10 cellular contexts compared by ENCODE assay signal in genomic region chr4:102761902-102762301, GRCh38. TPM values are rescaled to one million over a fixed set of nuclear protein-coding genes. Genes with fewer than 3 reads are reported as not detected.
A peak's percentile ranks its signal among the peaks of the same experiment; 100 is the strongest.
DNase-seq lines count a peak whose midpoint lies in the region; ATAC-seq and TF ChIP-seq lines count a peak whose summit lies in the region.
"Had no signal": no experiment of that assay in that cellular context is flagged by ENCODE, and none has a peak within 500 bp of the region (broad histone marks: within the 10 kb centered on the region; RNA-seq: fewer than 3 reads in every experiment).

No MANE protein-coding gene starts in this region.

- H3K4me3 ChIP-seq in SK-N-SH (ENCODE audit: low read depth in 2 of 2, low read length in 1 of 2), result no peak overlapping the region
- peak overlapping the region; percentile 95; the same call in 1 of the 2 replicates for H3K4me3 ChIP-seq in PC-3 (ENCODE audit: low read length)
- peak overlapping the region; percentile 78 to 88 for H3K4me3 ChIP-seq in gastroesophageal sphincter
- peak overlapping the region; percentile 78 to 99 (median 83) for H3K4me3 ChIP-seq in gastrocnemius medialis
- H3K4me3 ChIP-seq in upper lobe of left lung, result peak overlapping the region in 2 of 4 donors; percentile 68 to 88

- H4K20me1 ChIP-seq in SK-N-SH (ENCODE audit: insufficient read depth) (no peaks in the 10 kb centered on the region), PC-3 (ENCODE audit: low read length) (0 out of 2 replicates have a peak, but pooled peaks cover 3% of the 10 kb centered on the region)

- H2AFZ ChIP-seq in SK-N-SH (ENCODE audit: low read depth) (peak overlapping the region; percentile 90; the same call in 1 of the 2 replicates), PC-3 (ENCODE audit: low read length) (peak overlapping the region; percentile 99)

- BruUV-seq in PC-3 (replicated peaks; lab: Mats Ljungman, UMichigan), result no TSS peak

- TF ChIP-seq EP300 in SK-N-SH (IDR thresholded peaks at IDR 0.05; ENCODE audit: borderline replicate concordance in 1 of 2, low read depth in 1 of 2, low read length in 1 of 2) (no peak), gastroesophageal sphincter (IDR thresholded peaks at IDR 0.05) (no peak), upper lobe of left lung (IDR thresholded peaks at IDR 0.05) (no peak)

- TF ChIP-seq POLR2A in gastroesophageal sphincter (IDR thresholded peaks at IDR 0.05) (no peak), gastrocnemius medialis (IDR thresholded peaks at IDR 0.05) (no peak), upper lobe of left lung (IDR thresholded peaks at IDR 0.05) (no peak)

- H3K27ac ChIP-seq in SK-N-SH (ENCODE audit: low read depth in 2 of 2, low read length in 1 of 2) (no peak overlapping the region), PC-3 (ENCODE audit: low read length) (no peak overlapping the region), gastroesophageal sphincter (no peak overlapping the region), gastrocnemius medialis (no peak overlapping the region), upper lobe of left lung (no peak overlapping the region)

- no peak for ATAC-seq in SK-N-SH treated with all-trans-retinoic acid at 6 μM for 48 hours
- no peak for ATAC-seq in PC-3
- ATAC-seq in gastroesophageal sphincter, result no peak
- no peak for ATAC-seq in gastrocnemius medialis
- ATAC-seq in upper lobe of left lung (ENCODE audit: low FRiP score in 2 of 2), result no peak

- no peak overlapping the region for H3K9ac ChIP-seq in SK-N-SH
- H3K9ac ChIP-seq in PC-3 (ENCODE audit: low read length), result no peak overlapping the region

- H3K4me2 ChIP-seq in SK-N-SH (no peak overlapping the region), PC-3 (ENCODE audit: low read length) (peak overlapping the region; percentile 99)

- H3K9me3 ChIP-seq in SK-N-SH, result no peaks in the 10 kb centered on the region
- H3K9me3 ChIP-seq in PC-3 (ENCODE audit: low read length), result no peaks in the 10 kb centered on the region
- no peaks in the 10 kb centered on the region for H3K9me3 ChIP-seq in gastroesophageal sphincter
- H3K9me3 ChIP-seq in gastrocnemius medialis, result no peaks in the 10 kb centered on the region
- H3K9me3 ChIP-seq in upper lobe of left lung, result no peaks in the 10 kb centered on the region
- H3K9me3 ChIP-seq: body of pancreas, tibial nerve had no signal

- 93% methylated on average over 14 of the region's 14 CpGs for WGBS in SK-N-SH (ENCODE audit: low lambda C conversion rate)
- WGBS in gastroesophageal sphincter (ENCODE audit: low coverage in 1 of 2), 2 donors, result 57 to 71% methylated on average over 6 to 8 of the region's 14 CpGs
- whole genome bisulfite sequencing in upper lobe of left lung, 2 donors, result 81 to 88% methylated on average over 14 of the region's 14 CpGs

- H3K4me1 ChIP-seq in SK-N-SH (ENCODE audit: control insufficient read depth in 1 of 2, insufficient read depth in 2 of 2, low read depth in 1 of 2, low read length in 1 of 2) (peaks cover 0 to 11% of the 10 kb centered on the region in 2 experiments; a peak in 1 of 4 replicates), PC-3 (ENCODE audit: insufficient read depth, low read length) (peaks cover 26% of the 10 kb centered on the region; the same call in 1 of the 2 replicates), gastroesophageal sphincter (peaks cover 0 to 26% (median 5%) of the 10 kb centered on the region in 3 donors), gastrocnemius medialis (peaks cover 5 to 19% of the 10 kb centered on the region in 2 donors), upper lobe of left lung (peaks cover 3 to 32% (median 17%) of the 10 kb centered on the region in 4 donors)

- no peak for TF ChIP-seq RAD21 in SK-N-SH (IDR thresholded peaks at IDR 0.05; ENCODE audit: low read length)

- H3K79me2 ChIP-seq in SK-N-SH (ENCODE audit: insufficient read depth) (peaks cover 32% of the 10 kb centered on the region; the same call in 1 of the 2 replicates), PC-3 (ENCODE audit: low read length) (peaks cover 36% of the 10 kb centered on the region)

- H3K9me2 ChIP-seq in SK-N-SH, result no peaks in the 10 kb centered on the region
- no peaks in the 10 kb centered on the region for H3K9me2 ChIP-seq in PC-3 (replicated peaks; ENCODE audit: low read length)

- DNase-seq in SK-N-SH (no peak), PC-3 (no peak), gastrocnemius medialis (no peak), upper lobe of left lung (no peak), NK-92 (lab: John Stamatoyannopoulos, UW; ENCODE audit: unreplicated experiment) (no peak), NCI-H2107 treated with DMSO at 0.1 percent for 48 hours (lab: John Stamatoyannopoulos, UW; ENCODE audit: unreplicated experiment) (no peak)
- DNase-seq: body of pancreas had no signal

- intact Hi-C loops in PC-3 (cut with micrococcal nuclease) (loop anchor here (2.0 kb wide), 1 partner anchor 63 kb away; no protein-coding TSS in a partner anchor), gastrocnemius medialis (cut with DNase I; ENCODE audit: low total_unique reads) (loop anchor here (2.0 to 5.0 kb wide), 4 partner anchors 31 to 250 kb away; partner anchors contain the start of gene CISD2)

- CTCF ChIA-PET in SK-N-SH (lab: Yijun Ruan, JAX), result interaction anchor here (1.1 to 1.7 kb wide), 2 partner anchors 141 to 261 kb away, joined by 3 read pairs; no protein-coding TSS in a partner anchor
- CTCF ChIA-PET in PC-3 (lab: Charles Lee), result no interaction called here

- H3F3A ChIP-seq in SK-N-SH (replicated peaks; ENCODE audit: insufficient read depth), result no peaks in the 10 kb centered on the region
- H3F3A ChIP-seq in PC-3 (ENCODE audit: low read length, unreplicated experiment), result no peaks in the 10 kb centered on the region

- POLR2A ChIA-PET in SK-N-SH (lab: Yijun Ruan, JAX), result interaction anchor here (0.6 to 2.0 kb wide), 2 partner anchors 107 to 329 kb away, joined by 3 to 7 read pairs; partner anchors contain the start of gene CISD2
- POLR2A ChIA-PET in PC-3 (lab: Charles Lee; ENCODE audit: unreplicated experiment), result no interaction called here

- H3K27me3 ChIP-seq in SK-N-SH (ENCODE audit: insufficient read depth) (no peaks in the 10 kb centered on the region), PC-3 (ENCODE audit: low read length) (no peaks in the 10 kb centered on the region), gastroesophageal sphincter (no peaks in the 10 kb centered on the region), gastrocnemius medialis (no peaks in the 10 kb centered on the region), upper lobe of left lung (no peaks in the 10 kb centered on the region)
- H3K27me3 ChIP-seq: body of pancreas, tibial nerve had no signal

- TF ChIP-seq CTCF in SK-N-SH (IDR thresholded peaks at IDR 0.05) (no peak), PC-3 (conservative IDR thresholded peaks at IDR 0.05; ENCODE audit: low read depth, low read length) (no peak), gastroesophageal sphincter (IDR thresholded peaks at IDR 0.05) (no peak), gastrocnemius medialis (IDR thresholded peaks at IDR 0.05 in 4 of 5, conservative IDR thresholded peaks at IDR 0.05 in 1 of 5) (no peak), upper lobe of left lung (IDR thresholded peaks at IDR 0.05) (no peak)

- no peaks in the 10 kb centered on the region for H3K36me3 ChIP-seq in SK-N-SH (replicated peaks in 1 of 2; ENCODE audit: control insufficient read depth in 1 of 2, insufficient read depth in 2 of 2, low read length in 1 of 2)
- H3K36me3 ChIP-seq in PC-3 (ENCODE audit: low read depth, low read length), result no peaks in the 10 kb centered on the region
- no peaks in the 10 kb centered on the region for H3K36me3 ChIP-seq in gastroesophageal sphincter
- no peaks in the 10 kb centered on the region for H3K36me3 ChIP-seq in gastrocnemius medialis
- no peaks in the 10 kb centered on the region for H3K36me3 ChIP-seq in upper lobe of left lung
- H3K36me3 ChIP-seq: tibial nerve had no signal

- in situ Hi-C loops in gastrocnemius medialis (cut with MboI; ENCODE audit: low sequenced_read_pairs in 4 of 4), result loop anchor here in 1 of 4 donors (25.0 kb wide), 1 partner anchor 100 kb away; the partner anchor contains the start of gene CISD2

TF ChIP-seq in SK-N-SH, 30 proteins besides CTCF, POLR2A, EP300 and RAD21 (continues in another document):
- TF ChIP-seq RXRA (IDR thresholded peaks at IDR 0.05; ENCODE audit: borderline replicate concordance, low read depth) (no peak), FOSL2 (IDR thresholded peaks at IDR 0.05; ENCODE audit: borderline replicate concordance, low read depth) (no peak), RCOR1 (IDR thresholded peaks at IDR 0.05; ENCODE audit: low read length) (no peak), PBX3 (IDR thresholded peaks at IDR 0.05) (no peak)

TF ChIP-seq in SK-N-SH treated with all-trans-retinoic acid at 6 μM for 48 hours, 23 proteins besides CTCF, POLR2A, EP300 and RAD21:
- TF ChIP-seq ZC3H10 (CRISPR knock-in tag; IDR thresholded peaks at IDR 0.05) (no peak), GLIS3 (CRISPR knock-in tag; IDR thresholded peaks at IDR 0.05) (no peak)

RNA-seq across cellular contexts. Expression of gene MANBA, which starts 1.1 kb away (rescaled TPM):
- 12.0 and 13.4 TPM in 2 replicates for polyA plus RNA-seq in SK-N-SH (2012; rRNA removed)
- polyA plus RNA-seq in SK-N-SH (2012; cell fraction: cytosol; rRNA removed), result 14.6 and 15.1 TPM in 2 replicates
- polyA plus RNA-seq in SK-N-SH (2012; cell fraction: nucleus; rRNA removed), result 18.1 and 26.7 TPM in 2 replicates
- total RNA-seq in PC-3 (2014; rRNA removed) (20.9 and 26.7 TPM in 2 replicates), gastroesophageal sphincter (10 to 100 TPM; 26.2 to 31.0 (median 27.7) TPM), gastrocnemius medialis (10 to 100 TPM in 3 of 4 donors, 1 to 10 TPM in 1; 8.9 to 15.5 (median 12.6) TPM), upper lobe of left lung (100 to 1,000 TPM in 2 of 6 donors, 10 to 100 TPM in 4; 47.6 to 152 (median 59.3) TPM)

Comparison
In these comparisons a context has a peak if more than half of its experiments do, and no peak if none do; other contexts are left out.
1. H3K4me3 ChIP-seq: peak in PC-3 (single experiment), gastroesophageal sphincter (2 of 2) and gastrocnemius medialis (4 of 4); none in SK-N-SH (0 of 2).